In genomic region chr1:35637401-35637809, GRCh38 we compare ENCODE assay signal across 8 cellular contexts. TPM values are rescaled to one million over a fixed set of nuclear protein-coding genes. Genes with fewer than 3 reads are reported as not detected.
DNase-seq lines count a peak whose midpoint lies in the region; ATAC-seq lines count a peak whose summit lies in the region.

No MANE protein-coding gene starts in this region.

- no peak for DNase-seq in activated naive CD4-positive, alpha-beta T cell treated with Interleukin-2 at 50 U/mL for 16 hours
- peak; percentile 28 for DNase-seq in NOMO-1 treated with dmso at 0.1 percent for 144 hours (lab: John Stamatoyannopoulos, UW; ENCODE audit: unreplicated experiment)
- peak; percentile 31 for DNase-seq in naive B cell
- no peak for DNase-seq in SHP77 (lab: John Stamatoyannopoulos, UW)
- no peak for DNase-seq in activated CD8-positive, alpha-beta memory T cell treated with anti-CD3 and anti-CD28 coated beads, Interleukin-2, amount 50 U/mL, for 48 hours
- DNase-seq in activated CD4-positive, CD25-positive, alpha-beta regulatory T cell (lab: John Stamatoyannopoulos, UW) = no peak

- H3K27me3 Mint-ChIP-seq in activated naive CD4-positive, alpha-beta T cell treated with anti-CD3 and anti-CD28 coated beads, Interleukin-2, amount 50 U/mL, for 24 hours = no peaks in the 10 kb centered on the region
- H3K27me3 Mint-ChIP-seq in naive B cell = no peaks in the 10 kb centered on the region

- H3K4me3 Mint-ChIP-seq in activated naive CD4-positive, alpha-beta T cell treated with anti-CD3 and anti-CD28 coated beads, Interleukin-2, amount 50 U/mL, for 24 hours = peak overlapping the region; percentile 84
- H3K4me3 Mint-ChIP-seq in naive B cell = peak overlapping the region in 6 of 8 donors; percentile 28 to 78 (median 48)

- peak overlapping the region; percentile 89 for H3K27ac Mint-ChIP-seq in activated naive CD4-positive, alpha-beta T cell treated with anti-CD3 and anti-CD28 coated beads, Interleukin-2, amount 50 U/mL, for 24 hours
- H3K27ac Mint-ChIP-seq in naive B cell = peak overlapping the region in 3 of 6 donors; percentile 69 to 76 (median 73)

- H3K4me1 Mint-ChIP-seq in activated naive CD4-positive, alpha-beta T cell treated with anti-CD3 and anti-CD28 coated beads, Interleukin-2, amount 50 U/mL, for 24 hours = peaks cover 44% of the 10 kb centered on the region
- H3K4me1 Mint-ChIP-seq in naive B cell = peaks cover 16 to 37% (median 35%) of the 10 kb centered on the region in 3 donors

- H3K27ac ChIP-seq in cingulate gyrus (ENCODE audit: low read depth, low read length) = peak overlapping the region; percentile 33

- peaks cover 11% of the 10 kb centered on the region for H3K36me3 Mint-ChIP-seq in activated naive CD4-positive, alpha-beta T cell treated with anti-CD3 and anti-CD28 coated beads, Interleukin-2, amount 50 U/mL, for 24 hours
- H3K36me3 Mint-ChIP-seq in naive B cell = peaks cover 7 to 10% of the 10 kb centered on the region in 2 donors

- H3K9me3 Mint-ChIP-seq in activated naive CD4-positive, alpha-beta T cell treated with anti-CD3 and anti-CD28 coated beads, Interleukin-2, amount 50 U/mL, for 24 hours = no peaks in the 10 kb centered on the region
- no peaks in the 10 kb centered on the region for H3K9me3 Mint-ChIP-seq in naive B cell

- no peak for ATAC-seq in naive B cell (ENCODE audit: low read depth in 2 of 2)

RNA-seq across cellular contexts. Expression of gene PSMB2, which starts 3.9 kb away (rescaled TPM):
- polyA plus RNA-seq in naive B cell (ENCODE audit: low read depth in 6 of 6) = 10 to 100 TPM; 59.7 to 69.0 (median 65.9) TPM

Comparison
In these comparisons a context has a peak if more than half of its experiments do, and no peak if none do; other contexts are left out.
1. DNase-seq: peak in NOMO-1 treated with dmso at 0.1 percent for 144 hours (single experiment) and naive B cell (single experiment); none in activated naive CD4-positive, alpha-beta T cell treated with Interleukin-2 at 50 U/mL for 16 hours (single experiment), SHP77 (0 of 2), activated CD8-positive, alpha-beta memory T cell treated with anti-CD3 and anti-CD28 coated beads, Interleukin-2, amount 50 U/mL, for 48 hours (single experiment) and activated CD4-positive, CD25-positive, alpha-beta regulatory T cell (0 of 4).